ENCODE assay signal across 9 cellular contexts in the genomic region with DNA sequence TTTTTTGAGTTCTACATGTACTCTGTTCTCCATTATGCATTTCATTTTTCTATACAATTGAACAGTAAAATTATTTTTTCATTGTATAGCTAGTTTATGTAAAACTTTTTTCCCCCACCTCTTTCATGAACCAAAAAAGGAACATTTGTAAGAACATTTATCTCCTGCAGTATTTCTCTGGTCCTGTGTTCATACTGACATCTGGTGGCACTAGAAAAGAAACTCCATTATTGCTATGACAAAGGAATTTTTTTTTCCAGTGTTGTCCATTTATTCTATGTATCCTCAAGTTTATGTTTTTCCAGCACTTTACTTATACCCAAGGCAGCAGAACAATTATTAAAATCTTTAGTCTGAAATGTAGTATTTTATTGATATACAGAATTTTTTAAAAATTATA. TPM values are rescaled to one million over a fixed set of nuclear protein-coding genes. Genes with fewer than 3 reads are reported as not detected.
DNase-seq lines count a peak whose midpoint lies in the region; ATAC-seq, FAIRE-seq and TF ChIP-seq lines count a peak whose summit lies in the region.
"Had no signal": no experiment of that assay in that cellular context is flagged by ENCODE, and none has a peak within 500 bp of the region (broad histone marks: within the 10 kb centered on the region; RNA-seq: fewer than 3 reads in every experiment).

No MANE protein-coding gene starts in this region.

- no peak overlapping the region for H2AK5ac ChIP-seq in mesenchymal stem cell (ENCODE audit: low read length, severe bottlenecking)

- no peak overlapping the region for H3K23ac ChIP-seq in mesenchymal stem cell (ENCODE audit: low read length in 2 of 2)

- H4K91ac ChIP-seq in mesenchymal stem cell (ENCODE audit: low read length) = no peak overlapping the region

- H3K4ac ChIP-seq in mesenchymal stem cell (ENCODE audit: low read depth in 1 of 2, low read length in 2 of 2) = no peak overlapping the region

- no peaks in the 10 kb centered on the region for H3K27me3 Mint-ChIP-seq in astrocyte (ENCODE audit: low read depth, unreplicated experiment)
- H3K27me3 Mint-ChIP-seq: activated naive CD8-positive, alpha-beta T cell treated with anti-CD3 and anti-CD28 coated beads, Interleukin-2, amount 10 ng/mL, durations not matched to agents 7 days and 5 days had no signal

- no peaks in the 10 kb centered on the region for H3K27me3 ChIP-seq in Loucy (ENCODE audit: insufficient read depth, low read length, poor library complexity, severe bottlenecking)
- H3K27me3 ChIP-seq in astrocyte (ENCODE audit: insufficient read depth, low read length) = no peaks in the 10 kb centered on the region
- H3K27me3 ChIP-seq in mesenchymal stem cell (ENCODE audit: control insufficient read depth in 1 of 2, insufficient read depth in 1 of 2, low read length in 2 of 2) = no peaks in the 10 kb centered on the region

- H3K36me3 ChIP-seq in Loucy (ENCODE audit: insufficient read depth, low read length) = peaks cover 22% of the 10 kb centered on the region; the same call in 1 of the 2 replicates
- H3K36me3 ChIP-seq in astrocyte (ENCODE audit: insufficient read depth, low read length) = no peaks in the 10 kb centered on the region
- H3K36me3 ChIP-seq in mesenchymal stem cell (ENCODE audit: control insufficient read depth in 1 of 2, insufficient read depth in 2 of 2, low read depth in 1 of 2, low read length in 2 of 2) = peaks cover 0 to 9% of the 10 kb centered on the region in 2 experiments

- H3K9ac ChIP-seq in Loucy (ENCODE audit: low read depth, low read length, poor library complexity, severe bottlenecking) = no peak overlapping the region
- H3K9ac ChIP-seq in astrocyte (ENCODE audit: low read length) = no peak overlapping the region
- no peak overlapping the region for H3K9ac ChIP-seq in mesenchymal stem cell (ENCODE audit: low read length)

- DNase-seq in DMS53 (lab: John Stamatoyannopoulos, UW) (peak; percentile 68), astrocyte (ENCODE audit: low read depth) (peak; percentile 35), mesenchymal stem cell (peak; percentile 50), NCI-H524 treated with DMSO at 0.1 percent for 48 hours (lab: John Stamatoyannopoulos, UW) (no peak)
- DNase-seq in stimulated activated CD8-positive, alpha-beta memory T cell treated with anti-CD3 and anti-CD28 coated beads, Interleukin-4, amount 100 ng/mL, for 48 hours = no peak
- DNase-seq: activated naive CD8-positive, alpha-beta T cell treated with anti-CD3 and anti-CD28 coated beads, Interleukin-2, amount 10 ng/mL, durations not matched to agents 7 days and 5 days had no signal

- peaks cover 10% of the 10 kb centered on the region for H3K79me1 ChIP-seq in mesenchymal stem cell (replicated peaks; ENCODE audit: low read length, poor library complexity, severe bottlenecking)

- H4K20me1 ChIP-seq in Loucy (ENCODE audit: insufficient read depth, low read length, poor library complexity, severe bottlenecking) (no peaks in the 10 kb centered on the region), astrocyte (ENCODE audit: insufficient read depth, low read length) (no peaks in the 10 kb centered on the region)

- H2BK5ac ChIP-seq in mesenchymal stem cell (ENCODE audit: low read depth, low read length, poor library complexity, severe bottlenecking) = no peak overlapping the region

- no peak overlapping the region for H3K4me3 ChIP-seq in Loucy (ENCODE audit: low read length, poor library complexity, severe bottlenecking)
- H3K4me3 ChIP-seq in astrocyte (ENCODE audit: insufficient read depth, low read depth, low read length) = no peak overlapping the region
- H3K4me3 ChIP-seq in mesenchymal stem cell (ENCODE audit: insufficient read depth in 1 of 2, low read depth in 1 of 2, low read length in 2 of 2) = no peak overlapping the region

- peaks cover 5% of the 10 kb centered on the region for H3K36me3 Mint-ChIP-seq in astrocyte (ENCODE audit: low read depth, unreplicated experiment)

- H3K9me3 ChIP-seq in Loucy (ENCODE audit: insufficient read depth, low read depth, low read length) (no peaks in the 10 kb centered on the region), astrocyte (ENCODE audit: insufficient read depth, low read depth, low read length) (no peaks in the 10 kb centered on the region), mesenchymal stem cell (ENCODE audit: control insufficient read depth, low read length) (peaks cover 5% of the 10 kb centered on the region)

- H3K4me1 ChIP-seq in Loucy (ENCODE audit: insufficient read depth, low read length, poor library complexity, severe bottlenecking) (peaks cover 5% of the 10 kb centered on the region), astrocyte (ENCODE audit: insufficient read depth, low read length) (no peaks in the 10 kb centered on the region), mesenchymal stem cell (ENCODE audit: control insufficient read depth, insufficient read depth, low read depth, low read length) (no peaks in the 10 kb centered on the region)

- H2AFZ ChIP-seq in Loucy (ENCODE audit: low read length) = no peak overlapping the region
- no peak overlapping the region for H2AFZ ChIP-seq in astrocyte (ENCODE audit: low read depth, low read length)
- H2AFZ ChIP-seq in mesenchymal stem cell (ENCODE audit: low read depth, low read length) = no peak overlapping the region

- no peak overlapping the region for H3K14ac ChIP-seq in mesenchymal stem cell (ENCODE audit: low read length in 2 of 2)

- no peak overlapping the region for H3K27ac Mint-ChIP-seq in astrocyte (ENCODE audit: unreplicated experiment)
- H3K27ac Mint-ChIP-seq: activated naive CD8-positive, alpha-beta T cell treated with anti-CD3 and anti-CD28 coated beads, Interleukin-2, amount 10 ng/mL, durations not matched to agents 7 days and 5 days had no signal

- H2BK120ac ChIP-seq in mesenchymal stem cell (ENCODE audit: low read depth, low read length) = no peak overlapping the region

- no peak for ATAC-seq in GM21528 (IDR thresholded peaks at IDR 0.05; ENCODE audit: low FRiP score, unreplicated experiment)
- ATAC-seq in HG02885 (IDR thresholded peaks at IDR 0.05; ENCODE audit: poor library complexity, unreplicated experiment) = no peak

- no peak overlapping the region for H4K8ac ChIP-seq in mesenchymal stem cell (ENCODE audit: low read length)

- TF ChIP-seq CTCF in Loucy (conservative IDR thresholded peaks at IDR 0.05; ENCODE audit: low read length) (peak; percentile 58), astrocyte (IDR thresholded peaks at IDR 0.05; ENCODE audit: insufficient read depth, low read depth, low read length) (peak; percentile 37)

- H3K4me1 Mint-ChIP-seq in astrocyte (ENCODE audit: low read depth, unreplicated experiment) = peaks cover 8% of the 10 kb centered on the region

- H3K18ac ChIP-seq in mesenchymal stem cell (ENCODE audit: low read depth in 1 of 2, low read length in 2 of 2) = no peak overlapping the region

- no peaks in the 10 kb centered on the region for H3K9me3 Mint-ChIP-seq in astrocyte (ENCODE audit: unreplicated experiment)
- H3K9me3 Mint-ChIP-seq: activated naive CD8-positive, alpha-beta T cell treated with anti-CD3 and anti-CD28 coated beads, Interleukin-2, amount 10 ng/mL, durations not matched to agents 7 days and 5 days had no signal

- H3K27ac ChIP-seq in astrocyte (ENCODE audit: low read depth, low read length) = no peak overlapping the region
- no peak overlapping the region for H3K27ac ChIP-seq in mesenchymal stem cell (ENCODE audit: low read length, poor library complexity, severe bottlenecking)

- no peak for FAIRE-seq in astrocyte (lab: Jason Lieb, UNC)

- H3K79me2 ChIP-seq in Loucy (ENCODE audit: insufficient read depth, low read length) = peaks cover 10% of the 10 kb centered on the region
- no peaks in the 10 kb centered on the region for H3K79me2 ChIP-seq in astrocyte (ENCODE audit: insufficient read depth, low read length)

- H2BK12ac ChIP-seq in mesenchymal stem cell (ENCODE audit: low read length in 2 of 2) = no peak overlapping the region

- H3F3A ChIP-seq in Loucy (ENCODE audit: low read depth) = no peaks in the 10 kb centered on the region

- H3K4me2 ChIP-seq in Loucy (ENCODE audit: low read depth, low read length, poor library complexity, severe bottlenecking) (no peak overlapping the region), astrocyte (ENCODE audit: low read length) (no peak overlapping the region), mesenchymal stem cell (ENCODE audit: low read length, poor library complexity, severe bottlenecking) (no peak overlapping the region)

- H3K9me2 ChIP-seq in Loucy (replicated peaks; ENCODE audit: low read depth, low read length) = no peaks in the 10 kb centered on the region

- H3K4me3 Mint-ChIP-seq in astrocyte (ENCODE audit: unreplicated experiment) = no peak overlapping the region
- H3K4me3 Mint-ChIP-seq: activated naive CD8-positive, alpha-beta T cell treated with anti-CD3 and anti-CD28 coated beads, Interleukin-2, amount 10 ng/mL, durations not matched to agents 7 days and 5 days had no signal

- no peak overlapping the region for H2BK15ac ChIP-seq in mesenchymal stem cell (ENCODE audit: low read depth, poor library complexity, severe bottlenecking)

RNA-seq across cellular contexts. Expression of a gene that starts 27.4 kb away (rescaled TPM):
- total RNA-seq in astrocyte = 3.1 and 3.6 TPM in 2 replicates
- 1.2 TPM for polyA plus RNA-seq in mesenchymal stem cell (2013, experiment 1 of 2)
- polyA plus RNA-seq in mesenchymal stem cell (2013, experiment 2 of 2) = 1.5 TPM

RNA-seq across cellular contexts. Expression of a gene that starts 46.6 kb away (rescaled TPM):
- 24.6 and 26.4 TPM in 2 replicates for total RNA-seq in astrocyte
- polyA plus RNA-seq in mesenchymal stem cell (2013, experiment 1 of 2) = 11.8 TPM
- 11.8 TPM for polyA plus RNA-seq in mesenchymal stem cell (2013, experiment 2 of 2)

RNA-seq across cellular contexts. Expression of a gene that starts 46.7 kb away (rescaled TPM):
- total RNA-seq in astrocyte = 54.2 and 60.7 TPM in 2 replicates
- 92.1 TPM for polyA plus RNA-seq in mesenchymal stem cell (2013, experiment 1 of 2)
- 97.7 TPM for polyA plus RNA-seq in mesenchymal stem cell (2013, experiment 2 of 2)

Comparison
In these comparisons a context has a peak if more than half of its experiments do, and no peak if none do; other contexts are left out.
1. DNase-seq: peak in DMS53 (single experiment), astrocyte (single experiment) and mesenchymal stem cell (single experiment); none in NCI-H524 treated with DMSO at 0.1 percent for 48 hours (single experiment) and stimulated activated CD8-positive, alpha-beta memory T cell treated with anti-CD3 and anti-CD28 coated beads, Interleukin-4, amount 100 ng/mL, for 48 hours (single experiment).